8 cellular contexts compared by ENCODE assay signal in the genomic region with DNA sequence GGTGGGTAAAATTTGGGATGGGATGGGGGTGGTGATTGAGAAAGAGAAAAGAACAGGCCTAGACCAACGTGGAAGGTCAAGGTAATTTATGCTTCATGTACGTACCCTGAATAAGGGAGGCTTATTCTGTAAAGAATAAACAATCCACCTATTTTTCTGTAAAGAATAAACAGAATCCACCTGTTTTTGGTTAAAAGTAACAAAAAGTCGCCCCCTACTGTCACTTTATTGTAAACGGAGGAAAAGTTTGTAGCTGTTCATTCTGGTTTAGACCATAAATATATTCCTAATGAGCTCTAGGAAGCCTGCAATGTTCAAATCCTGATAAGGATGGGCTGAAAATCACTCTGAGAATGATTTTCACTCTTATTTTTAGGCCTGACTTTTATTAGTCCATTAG. TPM values are rescaled to one million over a fixed set of nuclear protein-coding genes. Genes with fewer than 3 reads are reported as not detected.
DNase-seq lines count a peak whose midpoint lies in the region; ATAC-seq, FAIRE-seq and TF ChIP-seq lines count a peak whose summit lies in the region.

No MANE protein-coding gene starts in this region.

- H3K36me3 Mint-ChIP-seq in activated CD8-positive, alpha-beta memory T cell treated with anti-CD3 and anti-CD28 coated beads, Interleukin-2, amount 10 ng/mL, durations not matched to agents 7 days and 5 days = peaks cover 5% of the 10 kb centered on the region

- peaks cover 15% of the 10 kb centered on the region for H3K4me1 Mint-ChIP-seq in activated CD8-positive, alpha-beta memory T cell treated with anti-CD3 and anti-CD28 coated beads, Interleukin-2, amount 10 ng/mL, durations not matched to agents 7 days and 5 days

- H3K9me3 ChIP-seq in cardiac muscle cell (ENCODE audit: low read depth) (no peaks in the 10 kb centered on the region), right atrium auricular region (no peaks in the 10 kb centered on the region), tibial nerve (no peaks in the 10 kb centered on the region)

- peaks cover 6% of the 10 kb centered on the region for H3K36me3 ChIP-seq in cardiac muscle cell
- peaks cover 12% of the 10 kb centered on the region for H3K36me3 ChIP-seq in right atrium auricular region
- H3K36me3 ChIP-seq in tibial nerve = peaks cover 0 to 21% (median 0%) of the 10 kb centered on the region in 3 donors

- FAIRE-seq in RCC 7860 (lab: Jason Lieb, UNC) = peak; percentile 25

- TF ChIP-seq CTCF in cardiac muscle cell (IDR thresholded peaks at IDR 0.05; ENCODE audit: low read depth, low read length) = peak; percentile 49
- TF ChIP-seq CTCF in right atrium auricular region (IDR thresholded peaks at IDR 0.05) = peak in 1 of 2 donors; percentile 47
- peak; percentile 41 for TF ChIP-seq CTCF in foreskin fibroblast (IDR thresholded peaks at IDR 0.05; ENCODE audit: low read depth, low read length)
- TF ChIP-seq CTCF in tibial nerve (IDR thresholded peaks at IDR 0.05) = peak in 3 of 5 experiments; percentile 10 to 30 (median 15)

- H3K4me1 ChIP-seq in cardiac muscle cell (ENCODE audit: low read depth) (no peaks in the 10 kb centered on the region), right atrium auricular region (no peaks in the 10 kb centered on the region), tibial nerve (peaks cover 0 to 8% (median 0%) of the 10 kb centered on the region in 4 donors)

- TF ChIP-seq POLR2A in tibial nerve (IDR thresholded peaks at IDR 0.05) = no peak

- H3K9me3 Mint-ChIP-seq in activated CD8-positive, alpha-beta memory T cell treated with anti-CD3 and anti-CD28 coated beads, Interleukin-2, amount 10 ng/mL, durations not matched to agents 7 days and 5 days (ENCODE audit: low read depth) = no peaks in the 10 kb centered on the region

- no peak overlapping the region for H3K27ac ChIP-seq in cardiac muscle cell
- no peak overlapping the region for H3K27ac ChIP-seq in right atrium auricular region
- no peak overlapping the region for H3K27ac ChIP-seq in tibial nerve

- H3K4me3 Mint-ChIP-seq in activated CD8-positive, alpha-beta memory T cell treated with anti-CD3 and anti-CD28 coated beads, Interleukin-2, amount 10 ng/mL, durations not matched to agents 7 days and 5 days = no peak overlapping the region

- H3K27me3 Mint-ChIP-seq in activated CD8-positive, alpha-beta memory T cell treated with anti-CD3 and anti-CD28 coated beads, Interleukin-2, amount 10 ng/mL, durations not matched to agents 7 days and 5 days = no peaks in the 10 kb centered on the region

- H3K27me3 ChIP-seq in cardiac muscle cell (no peaks in the 10 kb centered on the region), right atrium auricular region (no peaks in the 10 kb centered on the region), tibial nerve (no peaks in the 10 kb centered on the region)

- no peak for TF ChIP-seq EP300 in tibial nerve (IDR thresholded peaks at IDR 0.05)

- DNase-seq in cardiac muscle cell (ENCODE audit: low read depth in 1 of 2, low spot score in 1 of 2) (peak in 1 of 2 donors; percentile 34), right atrium auricular region (ENCODE audit: low spot score) (no peak), RCC 7860 (ENCODE audit: low spot score) (peak; percentile 17), foreskin fibroblast (peak in 1 of 2 donors; percentile 60), tibial nerve (ENCODE audit: low spot score in 2 of 2) (no peak), middle frontal gyrus (ENCODE audit: extremely low spot score, low spot score) (no peak)
- no peak for DNase-seq in activated CD4-positive, alpha-beta T cell treated with anti-CD3 and anti-CD28 coated beads, Interleukin-2, amount 50 U/mL, for 1 hour
- no peak for DNase-seq in activated CD8-positive, alpha-beta memory T cell treated with anti-CD3 and anti-CD28 coated beads, Interleukin-2, amount 10 ng/mL, durations not matched to agents 7 days and 5 days

- no peak for ATAC-seq in activated CD8-positive, alpha-beta memory T cell treated with anti-CD3 and anti-CD28 coated beads, Interleukin-2, amount 10 ng/mL, durations not matched to agents 7 days and 5 days

- CTCF ChIA-PET in activated CD8-positive, alpha-beta memory T cell treated with anti-CD3 and anti-CD28 coated beads, Interleukin-2, amount 10 ng/mL, durations not matched to agents 7 days and 5 days (lab: Charles Lee) = interaction anchor here (0.7 to 4.9 kb wide), 13 partner anchors 17 to 197 kb away, joined by 3 to 113 read pairs (median 3); partner anchors contain the start of gene BLOC1S6

- no peak overlapping the region for H3K27ac Mint-ChIP-seq in activated CD8-positive, alpha-beta memory T cell treated with anti-CD3 and anti-CD28 coated beads, Interleukin-2, amount 10 ng/mL, durations not matched to agents 7 days and 5 days

- H3K4me3 ChIP-seq in cardiac muscle cell = no peak overlapping the region
- H3K4me3 ChIP-seq in right atrium auricular region = no peak overlapping the region
- H3K4me3 ChIP-seq in foreskin fibroblast (ENCODE audit: low read depth in 1 of 2, low read length in 2 of 2) = no peak overlapping the region
- H3K4me3 ChIP-seq in tibial nerve = no peak overlapping the region

- 19 to 20% methylated on average over 4 of the region's 4 CpGs for WGBS in tibial nerve, 2 donors

RNA-seq across cellular contexts. Expression of gene SQOR, which starts 23.5 kb away (rescaled TPM):
- total RNA-seq in cardiac muscle cell (0.95 and 1.3 TPM in 2 replicates), right atrium auricular region (10 to 100 TPM; 21.2 to 30.7 TPM), tibial nerve (10 to 100 TPM; 50.4 to 96.1 (median 60.2) TPM)
- polyA plus RNA-seq in cardiac muscle cell = 0.73 and 3.3 TPM in 2 replicates
- total RNA-seq in activated CD8-positive, alpha-beta memory T cell treated with anti-CD3 and anti-CD28 coated beads, Interleukin-2, amount 10 ng/mL, durations not matched to agents 7 days and 5 days = 10 to 100 TPM; 79.8 to 86.4 TPM

RNA-seq across cellular contexts. Expression of gene BLOC1S6, which starts 24.1 kb away (rescaled TPM):
- total RNA-seq in cardiac muscle cell (28.7 and 44.4 TPM in 2 replicates), right atrium auricular region (10 to 100 TPM; 37.7 to 46.6 TPM), tibial nerve (10 to 100 TPM; 35.6 to 70.8 (median 52.5) TPM)
- polyA plus RNA-seq in cardiac muscle cell = 30.4 and 32.3 TPM in 2 replicates
- total RNA-seq in activated CD8-positive, alpha-beta memory T cell treated with anti-CD3 and anti-CD28 coated beads, Interleukin-2, amount 10 ng/mL, durations not matched to agents 7 days and 5 days = 10 to 100 TPM; 33.6 to 35.7 TPM
